ENCODE assay signal across 19 cellular contexts in genomic region chr12:108495823-108496579, GRCh38.
"Had no signal": no experiment of that assay in that cellular context is flagged by ENCODE, and none has a peak within 500 bp of the region (broad histone marks: within the 10 kb centered on the region; RNA-seq: fewer than 3 reads in every experiment).

No MANE protein-coding gene starts in this region.

- FAIRE-seq: HTR-8/SVneo, RCC 7860 had no signal

- H3K27ac ChIP-seq: HL-60, RWPE1 had no signal

- H3K36me3 Mint-ChIP-seq: IgD-negative memory B cell had no signal

- DNase-seq: KBM-7, MV-4-11, NCI-H1048, NCI-H1105, NCI-H1417, NCI-H1436 treated with DMSO at 0.1 percent for 48 hours, NCI-H1694, NCI-H187 treated with DMSO at 0.1 percent for 48 hours, NCI-H2029 treated with DMSO at 0.1 percent for 48 hours, NCI-H2171 treated with DMSO at 0.1 percent for 48 hours, NCI-H345, NCI-H446 treated with DMSO at 0.1 percent for 48 hours, NCI-H510A treated with DMSO at 0.1 percent for 48 hours, SHP77 had no signal

- H3K27ac Mint-ChIP-seq: IgD-negative memory B cell had no signal

- H3K4me3 Mint-ChIP-seq: IgD-negative memory B cell had no signal

- H3K9me3 Mint-ChIP-seq: IgD-negative memory B cell had no signal
